Comparison of ENCODE assay signal across 20 cellular contexts in genomic region chr1:64685247-64685646, GRCh38.
"Had no signal": no experiment of that assay in that cellular context is flagged by ENCODE, and none has a peak within 500 bp of the region (broad histone marks: within the 10 kb centered on the region; RNA-seq: fewer than 3 reads in every experiment).

No MANE protein-coding gene starts in this region.

- H3K4me3 ChIP-seq: dorsolateral prefrontal cortex, lung, pancreas, right lobe of liver, suprapubic skin, transverse colon, vagina had no signal

- H3K27ac ChIP-seq: dorsolateral prefrontal cortex, neutrophil, pancreas, right lobe of liver, suprapubic skin, transverse colon, vagina had no signal

- DNase-seq: dorsolateral prefrontal cortex; effector CD4-positive, alpha-beta T cell; hypothalamus; immature natural killer cell; islet precursor cell; left ventricle myocardium superior; pancreas; retina; right lobe of liver; stimulated activated CD4-positive, alpha-beta T cell treated with anti-CD3 and anti-CD28 coated beads, Interleukin-12 subunit alpha, Interleukin-12 subunit beta, amount 100 ng/mL, for 4 hours; stimulated activated CD4-positive, alpha-beta T cell treated with anti-CD3 and anti-CD28 coated beads, Interleukin-1b, Interleukin-23, amount 100 ng/mL, for 48 hours; stimulated activated CD4-positive, alpha-beta T cell treated with anti-CD3 and anti-CD28 coated beads, Interleukin-4, amount 100 ng/mL, for 1 hour; stimulated activated CD8-positive, alpha-beta memory T cell treated with anti-CD3 and anti-CD28 coated beads, Interleukin-4, amount 100 ng/mL, for 48 hours; stimulated activated naive CD4-positive, alpha-beta T cell; stimulated activated naive CD8-positive, alpha-beta T cell treated with anti-CD3 and anti-CD28 coated beads, Interleukin-15, amount 100 ng/mL, for 72 hours; transverse colon had no signal

- H3K9me3 ChIP-seq: neutrophil, pancreas, right lobe of liver, suprapubic skin, transverse colon, vagina had no signal

- H3K4me1 ChIP-seq: right lobe of liver had no signal

- H3K36me3 ChIP-seq: neutrophil, right lobe of liver, transverse colon had no signal

- H3K27me3 ChIP-seq: dorsolateral prefrontal cortex, neutrophil, pancreas, right lobe of liver, suprapubic skin, transverse colon, vagina had no signal

- ATAC-seq: pancreas; stimulated activated naive CD8-positive, alpha-beta T cell treated with anti-CD3 and anti-CD28 coated beads, Interleukin-15, amount 100 ng/mL, for 72 hours had no signal
